In the genomic region with DNA sequence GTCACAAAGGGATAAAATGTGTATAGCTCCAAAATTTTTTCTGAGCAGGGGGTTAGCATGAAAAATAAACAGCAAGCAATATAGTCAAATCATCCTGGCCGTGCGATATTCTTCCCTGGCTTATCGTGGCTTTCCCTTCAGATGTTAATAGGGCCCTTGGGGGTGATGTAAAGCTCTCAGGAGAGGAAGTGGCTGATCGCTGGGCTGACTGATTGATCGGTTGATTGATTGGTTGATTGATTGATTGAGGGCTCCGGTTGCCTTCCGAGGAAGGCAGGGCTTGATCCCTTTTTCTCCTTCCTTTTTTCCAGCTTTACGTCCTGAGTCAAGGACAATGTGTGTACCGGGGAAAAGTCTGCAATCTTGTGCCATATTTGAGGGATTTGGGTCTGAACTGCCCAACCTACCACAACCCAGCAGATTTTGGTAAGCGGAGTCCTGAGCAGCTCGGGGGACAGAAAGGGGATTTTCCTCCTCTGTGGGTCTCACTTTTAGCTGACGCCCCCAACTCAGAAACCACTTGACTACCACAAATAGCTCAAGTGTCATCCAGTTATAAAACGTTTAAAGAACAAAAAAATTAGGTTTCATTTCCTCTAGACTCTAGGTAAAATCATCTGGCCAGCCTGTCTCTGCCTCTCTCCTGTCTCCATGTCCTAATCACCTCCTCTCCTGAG, we compare ENCODE assay signal across 1 cellular context.
TF ChIP-seq lines count a peak whose summit lies in the region.

No MANE protein-coding gene starts in this region.

TF ChIP-seq in HepG2, 621 proteins besides CTCF, POLR2A, EP300 and RAD21:
- no peak for TF ChIP-seq ZGPAT (CRISPR knock-in tag; IDR thresholded peaks at IDR 0.05)
- TF ChIP-seq, protein P1, sequence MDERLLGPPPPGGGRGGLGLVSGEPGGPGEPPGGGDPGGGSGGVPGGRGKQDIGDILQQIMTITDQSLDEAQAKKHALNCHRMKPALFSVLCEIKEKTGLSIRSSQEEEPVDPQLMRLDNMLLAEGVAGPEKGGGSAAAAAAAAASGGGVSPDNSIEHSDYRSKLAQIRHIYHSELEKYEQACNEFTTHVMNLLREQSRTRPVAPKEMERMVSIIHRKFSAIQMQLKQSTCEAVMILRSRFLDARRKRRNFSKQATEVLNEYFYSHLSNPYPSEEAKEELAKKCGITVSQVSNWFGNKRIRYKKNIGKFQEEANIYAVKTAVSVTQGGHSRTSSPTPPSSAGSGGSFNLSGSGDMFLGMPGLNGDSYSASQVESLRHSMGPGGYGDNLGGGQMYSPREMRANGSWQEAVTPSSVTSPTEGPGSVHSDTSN (CRISPR knock-in tag; IDR thresholded peaks at IDR 0.05) = no peak
- TF ChIP-seq PCBP2 (optimal IDR thresholded peaks at IDR 0.05; ENCODE audit: low read depth, low read length, poor library complexity, severe bottlenecking) = no peak
- TF ChIP-seq ZNF468 (CRISPR knock-in tag; IDR thresholded peaks at IDR 0.05) = no peak
- no peak for TF ChIP-seq FOXP1 (IDR thresholded peaks at IDR 0.05)
- no peak for TF ChIP-seq FOXP1 (CRISPR knock-in tag; IDR thresholded peaks at IDR 0.05)
- no peak for TF ChIP-seq POLR2AphosphoS2 (IDR thresholded peaks at IDR 0.05; ENCODE audit: low read depth, low read length)
- no peak for TF ChIP-seq CCAR2 (optimal IDR thresholded peaks at IDR 0.05; ENCODE audit: low read depth, low read length)
- no peak for TF ChIP-seq HHEX (CRISPR knock-in tag; IDR thresholded peaks at IDR 0.05)
- TF ChIP-seq KIAA2018 (CRISPR knock-in tag; IDR thresholded peaks at IDR 0.05; ENCODE audit: borderline replicate concordance) = no peak
- no peak for TF ChIP-seq STAG1 (CRISPR knock-in tag; IDR thresholded peaks at IDR 0.05)
